Comparison of ENCODE assay signal across 8 cellular contexts in genomic region chr17:44014133-44014436, GRCh38. TPM values are rescaled to one million over a fixed set of nuclear protein-coding genes. Genes with fewer than 3 reads are reported as not detected.
DNase-seq lines count a peak whose midpoint lies in the region; ATAC-seq and TF ChIP-seq lines count a peak whose summit lies in the region.

No MANE protein-coding gene starts in this region.

- peaks cover 10% of the 10 kb centered on the region for H3K79me2 ChIP-seq in DOHH2 (ENCODE audit: control insufficient read depth, low read length)
- peaks cover 2% of the 10 kb centered on the region for H3K79me2 ChIP-seq in fibroblast of lung (ENCODE audit: control insufficient read depth, insufficient read depth, low read length)

- peak overlapping the region; percentile 82 for H3K9ac ChIP-seq in fibroblast of lung (ENCODE audit: insufficient read depth, low read length)

- TF ChIP-seq CTCF in DOHH2 (IDR thresholded peaks at IDR 0.05; ENCODE audit: low read depth, low read length, poor library complexity, severe bottlenecking): no peak
- TF ChIP-seq CTCF in RWPE2 (IDR thresholded peaks at IDR 0.05; ENCODE audit: poor library complexity, severe bottlenecking): no peak
- TF ChIP-seq CTCF in fibroblast of lung (conservative IDR thresholded peaks at IDR 0.05 in 1 of 2, IDR thresholded peaks at IDR 0.05 in 1 of 2; ENCODE audit: low read depth in 1 of 2, low read length in 2 of 2): no peak
- TF ChIP-seq CTCF in progenitor cell of endocrine pancreas (IDR thresholded peaks at IDR 0.05; ENCODE audit: unreplicated experiment): peak; percentile 8

- peak overlapping the region; percentile 84 for H2AFZ ChIP-seq in fibroblast of lung (ENCODE audit: low read length)

- H3K27ac ChIP-seq in DOHH2 (ENCODE audit: low read depth, low read length) (no peak overlapping the region), RWPE2 (ENCODE audit: poor library complexity, severe bottlenecking) (peak overlapping the region; percentile 51), fibroblast of lung (ENCODE audit: insufficient read depth, low read length) (peak overlapping the region; percentile 87)

- peak overlapping the region; percentile 99 for H3K4me3 Mint-ChIP-seq in progenitor cell of endocrine pancreas (ENCODE audit: low read depth)

- H4K20me1 ChIP-seq in DOHH2 (ENCODE audit: control insufficient read depth, insufficient read depth, low read depth, low read length) (no peaks in the 10 kb centered on the region), fibroblast of lung (ENCODE audit: control insufficient read depth, extremely low read depth, insufficient read depth, low read length) (no peaks in the 10 kb centered on the region)

- peak overlapping the region; percentile 97 for H3K27ac Mint-ChIP-seq in progenitor cell of endocrine pancreas

- H3K36me3 ChIP-seq in DOHH2 (ENCODE audit: control insufficient read depth, low read length) (peaks cover 6% of the 10 kb centered on the region), RWPE2 (ENCODE audit: low read depth) (peaks cover 16% of the 10 kb centered on the region), fibroblast of lung (ENCODE audit: control insufficient read depth, insufficient read depth, low read length) (peaks cover 5% of the 10 kb centered on the region)

- no peaks in the 10 kb centered on the region for H3K9me3 ChIP-seq in DOHH2 (ENCODE audit: control insufficient read depth, insufficient read depth, low read length)
- H3K9me3 ChIP-seq in RWPE2 (ENCODE audit: severe bottlenecking): no peaks in the 10 kb centered on the region
- H3K9me3 ChIP-seq in fibroblast of lung (ENCODE audit: control insufficient read depth, insufficient read depth, low read depth, low read length): no peaks in the 10 kb centered on the region

- no peaks in the 10 kb centered on the region for H3K27me3 ChIP-seq in DOHH2 (ENCODE audit: control insufficient read depth, low read length)
- H3K27me3 ChIP-seq in RWPE2 (ENCODE audit: insufficient read depth, poor library complexity, severe bottlenecking): no peaks in the 10 kb centered on the region
- H3K27me3 ChIP-seq in fibroblast of lung (ENCODE audit: control insufficient read depth, insufficient read depth, low read length): no peaks in the 10 kb centered on the region

- peaks cover 1% of the 10 kb centered on the region for H3K36me3 Mint-ChIP-seq in progenitor cell of endocrine pancreas (ENCODE audit: insufficient read depth)

- H3K4me1 ChIP-seq in DOHH2 (ENCODE audit: control insufficient read depth, low read length) (peaks cover 10% of the 10 kb centered on the region), RWPE2 (ENCODE audit: insufficient read depth, poor library complexity, severe bottlenecking) (no peaks in the 10 kb centered on the region), fibroblast of lung (ENCODE audit: control insufficient read depth, extremely low read depth, insufficient read depth, low read length) (peaks cover 8% of the 10 kb centered on the region)

- ATAC-seq in RWPE2 (ENCODE audit: low read depth) (no peak), HG03159 (IDR thresholded peaks at IDR 0.05; ENCODE audit: unreplicated experiment) (no peak), HG02885 (IDR thresholded peaks at IDR 0.05; ENCODE audit: poor library complexity, unreplicated experiment) (no peak), GM21447 (IDR thresholded peaks at IDR 0.05; ENCODE audit: unreplicated experiment) (no peak)

- no peaks in the 10 kb centered on the region for H3K9me3 Mint-ChIP-seq in progenitor cell of endocrine pancreas (ENCODE audit: low read depth)

- H3K27me3 Mint-ChIP-seq in progenitor cell of endocrine pancreas: no peaks in the 10 kb centered on the region

- peaks cover 9% of the 10 kb centered on the region for H3K4me1 Mint-ChIP-seq in progenitor cell of endocrine pancreas (ENCODE audit: low read depth)

- no peaks in the 10 kb centered on the region for H3K9me2 ChIP-seq in DOHH2 (replicated peaks; ENCODE audit: control insufficient read depth, low read length)

- H3F3A ChIP-seq in DOHH2 (ENCODE audit: control insufficient read depth, insufficient read depth): no peaks in the 10 kb centered on the region

- DNase-seq in RWPE2 (ENCODE audit: low spot score): no peak
- peak in 1 of 2 donors; percentile 49 for DNase-seq in fibroblast of lung (ENCODE audit: low read depth in 2 of 2)
- no peak for DNase-seq in progenitor cell of endocrine pancreas (ENCODE audit: low spot score, unreplicated experiment)
- no peak for DNase-seq in NCI-H2029 treated with DMSO at 0.1 percent for 48 hours (lab: John Stamatoyannopoulos, UW)

- peak overlapping the region; percentile 94 for H3K4me2 ChIP-seq in DOHH2 (ENCODE audit: low read length)
- peak overlapping the region; percentile 90 for H3K4me2 ChIP-seq in fibroblast of lung (ENCODE audit: extremely low read depth, insufficient read depth, low read length)

- H3K4me3 ChIP-seq in DOHH2 (ENCODE audit: low read length) (peak overlapping the region; percentile 96), RWPE2 (ENCODE audit: severe bottlenecking) (peak overlapping the region; percentile 88), fibroblast of lung (replicated peaks in 1 of 4; ENCODE audit: control extremely low read depth in 1 of 4, insufficient read depth in 1 of 4, low read depth in 3 of 4, low read length in 4 of 4) (peak overlapping the region; percentile 80 to 99 (median 97))

RNA-seq across cellular contexts. Expression of gene TMEM101, which starts 0.7 kb away (rescaled TPM):
- total RNA-seq in fibroblast of lung: 99.4 and 107 TPM in 2 replicates
- 26.0 and 32.3 TPM in 2 replicates for polyA plus RNA-seq in fibroblast of lung
- polyA plus RNA-seq in fibroblast of lung (2012): 26.5 and 33.9 TPM in 2 replicates
- 54.5 and 98.6 TPM in 2 replicates for polyA minus RNA-seq in fibroblast of lung (ENCODE audit: low replicate concordance)
- 27.5 and 28.9 TPM in 2 replicates for total RNA-seq in progenitor cell of endocrine pancreas

RNA-seq across cellular contexts. Expression of gene NAGS, which starts 9.7 kb away (rescaled TPM):
- 3.3 and 7.4 TPM in 2 replicates for total RNA-seq in fibroblast of lung
- 0.58 and 0.95 TPM in 2 replicates for polyA plus RNA-seq in fibroblast of lung
- polyA plus RNA-seq in fibroblast of lung (2012): 0.78 and 1.9 TPM in 2 replicates
- polyA minus RNA-seq in fibroblast of lung (ENCODE audit: low replicate concordance): 0.30 TPM in 1 of 2 replicates, not detected in the other
- total RNA-seq in progenitor cell of endocrine pancreas: 0.69 and 0.89 TPM in 2 replicates

RNA-seq across cellular contexts. Expression of gene LSM12, which starts 52.4 kb away (rescaled TPM):
- total RNA-seq in fibroblast of lung (21.8 and 25.6 TPM in 2 replicates), progenitor cell of endocrine pancreas (54.1 and 55.4 TPM in 2 replicates)
- 79.3 and 86.4 TPM in 2 replicates for polyA plus RNA-seq in fibroblast of lung
- polyA plus RNA-seq in fibroblast of lung (2012): 49.0 and 51.2 TPM in 2 replicates
- polyA minus RNA-seq in fibroblast of lung (ENCODE audit: low replicate concordance): 41.1 and 55.5 TPM in 2 replicates

RNA-seq across cellular contexts. Expression of gene G6PC3, which starts 56.5 kb away (rescaled TPM):
- total RNA-seq in fibroblast of lung (12.3 and 40.0 TPM in 2 replicates), progenitor cell of endocrine pancreas (57.3 and 58.7 TPM in 2 replicates)
- 76.1 and 113 TPM in 2 replicates for polyA plus RNA-seq in fibroblast of lung
- polyA plus RNA-seq in fibroblast of lung (2012): 99.8 and 147 TPM in 2 replicates
- polyA minus RNA-seq in fibroblast of lung (ENCODE audit: low replicate concordance): 190 and 204 TPM in 2 replicates
